Comparison of ENCODE assay signal across 8 cellular contexts in genomic region chr19:52923782-52924593, GRCh38. TPM values are rescaled to one million over a fixed set of nuclear protein-coding genes. Genes with fewer than 3 reads are reported as not detected.
A peak's percentile ranks its signal among the peaks of the same experiment; 100 is the strongest.
DNase-seq lines count a peak whose midpoint lies in the region; ATAC-seq and TF ChIP-seq lines count a peak whose summit lies in the region.

No MANE protein-coding gene starts in this region.

- H3K27me3 Mint-ChIP-seq in endothelial cell (ENCODE audit: unreplicated experiment) = peaks cover 9% of the 10 kb centered on the region

- no peaks in the 10 kb centered on the region for H3K9me3 ChIP-seq in muscle layer of colon (ENCODE audit: low read length)

- CTCF ChIA-PET in GM10248 (lab: Yijun Ruan, JAX) = no interaction called here

- peak; percentile 89 for DNase-seq in RKO (ENCODE audit: low spot score)
- peak; percentile 35 for DNase-seq in endothelial cell (ENCODE audit: low spot score)
- DNase-seq in SW 1271 (lab: John Stamatoyannopoulos, UW) = no peak
- no peak for DNase-seq in GM10248 (ENCODE audit: extremely low spot score)

- H3K36me3 ChIP-seq in muscle layer of colon (ENCODE audit: insufficient read depth, low read length) = no peaks in the 10 kb centered on the region

- no peaks in the 10 kb centered on the region for H3K27me3 ChIP-seq in muscle layer of colon (ENCODE audit: control insufficient read depth in 1 of 2, insufficient read depth in 2 of 2, low read length in 2 of 2)

- H3K4me3 Mint-ChIP-seq in endothelial cell (ENCODE audit: unreplicated experiment) = peak overlapping the region; percentile 92

- peak overlapping the region; percentile 52 for H3K27ac ChIP-seq in muscle layer of colon (ENCODE audit: low read depth, low read length)

- H3K4me1 Mint-ChIP-seq in endothelial cell (ENCODE audit: unreplicated experiment) = peaks cover 21% of the 10 kb centered on the region

- POLR2A ChIA-PET in GM10248 (lab: Yijun Ruan, JAX) = no interaction called here

- ATAC-seq in GM18867 (IDR thresholded peaks at IDR 0.05; ENCODE audit: unreplicated experiment) (peak; percentile 12), HG03039 (IDR thresholded peaks at IDR 0.05; ENCODE audit: unreplicated experiment) (no peak), HG02981 (IDR thresholded peaks at IDR 0.05; ENCODE audit: unreplicated experiment) (no peak)

- H3K9ac ChIP-seq in muscle layer of colon (ENCODE audit: low read length) = no peak overlapping the region

- H3K4me1 ChIP-seq in muscle layer of colon (ENCODE audit: insufficient read depth, low read length) = peaks cover 10% of the 10 kb centered on the region

- no peak for TF ChIP-seq CTCF in endothelial cell (IDR thresholded peaks at IDR 0.05; ENCODE audit: unreplicated experiment)
- TF ChIP-seq CTCF in GM10248 (IDR thresholded peaks at IDR 0.05; ENCODE audit: control extremely low read depth, extremely low read depth, low read depth, missing control alignments) = no peak

- peak overlapping the region; percentile 87 for H3K27ac Mint-ChIP-seq in endothelial cell (ENCODE audit: unreplicated experiment)

- peaks cover 5% of the 10 kb centered on the region for H3K9me3 Mint-ChIP-seq in endothelial cell (ENCODE audit: unreplicated experiment)

- peak overlapping the region in 1 of 2 donors; percentile 99 for H3K4me3 ChIP-seq in muscle layer of colon (ENCODE audit: low read depth in 1 of 2, low read length in 2 of 2)

- peaks cover 20% of the 10 kb centered on the region for H3K36me3 Mint-ChIP-seq in endothelial cell (ENCODE audit: low read depth, unreplicated experiment)

RNA-seq across cellular contexts. Expression of gene ZNF888, which starts 0.8 kb away (rescaled TPM):
- 12.2 TPM for total RNA-seq in endothelial cell (ENCODE audit: unreplicated experiment)

RNA-seq across cellular contexts. Expression of gene ZNF320, which starts 26.6 kb away (rescaled TPM):
- 34.7 TPM for total RNA-seq in endothelial cell (ENCODE audit: unreplicated experiment)

RNA-seq across cellular contexts. Expression of gene ZNF816, which starts 38.7 kb away (rescaled TPM):
- total RNA-seq in endothelial cell (ENCODE audit: unreplicated experiment) = 16.5 TPM

Comparison
In these comparisons a context has a peak if more than half of its experiments do, and no peak if none do; other contexts are left out.
1. DNase-seq: peak in RKO (single experiment) and endothelial cell (single experiment); none in SW 1271 (0 of 2) and GM10248 (single experiment).